1 cellular context compared by ENCODE assay signal in the genomic region with DNA sequence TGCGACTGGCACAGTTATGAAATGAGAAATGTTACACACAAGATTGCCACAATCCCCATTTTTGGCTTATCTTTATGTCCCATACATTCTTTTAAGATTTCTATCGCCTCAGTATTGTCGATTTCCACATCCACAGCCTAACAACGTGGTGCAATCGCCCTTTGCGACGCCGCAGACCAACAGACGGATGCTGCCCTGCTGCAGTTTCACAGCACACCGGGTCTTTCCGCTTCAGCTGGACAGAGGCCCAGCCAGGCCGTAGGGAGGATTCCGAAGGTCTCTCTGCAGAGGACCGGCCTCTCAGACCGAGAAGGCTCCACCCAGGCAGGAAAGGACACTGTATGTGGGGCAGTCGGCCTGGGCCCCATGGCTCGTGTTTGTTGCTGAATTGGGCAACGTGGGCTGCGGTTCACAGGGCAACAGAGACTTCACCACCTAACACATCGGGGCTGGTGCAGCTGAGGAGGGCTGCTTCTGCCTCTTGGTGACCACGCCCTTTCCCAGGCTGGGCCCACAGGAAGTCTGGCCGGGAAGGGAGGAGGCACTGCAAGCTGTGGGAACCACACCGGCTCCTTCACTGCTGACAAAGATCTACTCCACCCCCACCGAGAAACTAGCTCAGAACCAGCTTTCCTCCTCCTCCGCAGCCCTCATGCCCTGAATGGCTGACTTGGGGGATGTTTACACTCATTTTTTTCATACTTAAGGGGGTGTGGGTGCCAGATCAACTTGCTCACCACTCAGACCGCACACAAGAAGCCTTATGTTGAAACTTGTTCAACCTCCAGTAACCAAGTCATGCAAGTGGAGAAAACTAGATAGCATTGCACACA.
A peak's percentile ranks its signal among the peaks of the same experiment; 100 is the strongest.
TF ChIP-seq lines count a peak whose summit lies in the region.

No MANE protein-coding gene starts in this region.

TF ChIP-seq in HepG2, 621 proteins besides CTCF, POLR2A, EP300 and RAD21 (continued from another document and continues in another):
- TF ChIP-seq, protein P1, sequence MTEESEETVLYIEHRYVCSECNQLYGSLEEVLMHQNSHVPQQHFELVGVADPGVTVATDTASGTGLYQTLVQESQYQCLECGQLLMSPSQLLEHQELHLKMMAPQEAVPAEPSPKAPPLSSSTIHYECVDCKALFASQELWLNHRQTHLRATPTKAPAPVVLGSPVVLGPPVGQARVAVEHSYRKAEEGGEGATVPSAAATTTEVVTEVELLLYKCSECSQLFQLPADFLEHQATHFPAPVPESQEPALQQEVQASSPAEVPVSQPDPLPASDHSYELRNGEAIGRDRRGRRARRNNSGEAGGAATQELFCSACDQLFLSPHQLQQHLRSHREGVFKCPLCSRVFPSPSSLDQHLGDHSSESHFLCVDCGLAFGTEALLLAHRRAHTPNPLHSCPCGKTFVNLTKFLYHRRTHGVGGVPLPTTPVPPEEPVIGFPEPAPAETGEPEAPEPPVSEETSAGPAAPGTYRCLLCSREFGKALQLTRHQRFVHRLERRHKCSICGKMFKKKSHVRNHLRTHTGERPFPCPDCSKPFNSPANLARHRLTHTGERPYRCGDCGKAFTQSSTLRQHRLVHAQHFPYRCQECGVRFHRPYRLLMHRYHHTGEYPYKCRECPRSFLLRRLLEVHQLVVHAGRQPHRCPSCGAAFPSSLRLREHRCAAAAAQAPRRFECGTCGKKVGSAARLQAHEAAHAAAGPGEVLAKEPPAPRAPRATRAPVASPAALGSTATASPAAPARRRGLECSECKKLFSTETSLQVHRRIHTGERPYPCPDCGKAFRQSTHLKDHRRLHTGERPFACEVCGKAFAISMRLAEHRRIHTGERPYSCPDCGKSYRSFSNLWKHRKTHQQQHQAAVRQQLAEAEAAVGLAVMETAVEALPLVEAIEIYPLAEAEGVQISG (CRISPR knock-in tag; IDR thresholded peaks at IDR 0.05): peak; percentile 61
- TF ChIP-seq, protein P2, sequence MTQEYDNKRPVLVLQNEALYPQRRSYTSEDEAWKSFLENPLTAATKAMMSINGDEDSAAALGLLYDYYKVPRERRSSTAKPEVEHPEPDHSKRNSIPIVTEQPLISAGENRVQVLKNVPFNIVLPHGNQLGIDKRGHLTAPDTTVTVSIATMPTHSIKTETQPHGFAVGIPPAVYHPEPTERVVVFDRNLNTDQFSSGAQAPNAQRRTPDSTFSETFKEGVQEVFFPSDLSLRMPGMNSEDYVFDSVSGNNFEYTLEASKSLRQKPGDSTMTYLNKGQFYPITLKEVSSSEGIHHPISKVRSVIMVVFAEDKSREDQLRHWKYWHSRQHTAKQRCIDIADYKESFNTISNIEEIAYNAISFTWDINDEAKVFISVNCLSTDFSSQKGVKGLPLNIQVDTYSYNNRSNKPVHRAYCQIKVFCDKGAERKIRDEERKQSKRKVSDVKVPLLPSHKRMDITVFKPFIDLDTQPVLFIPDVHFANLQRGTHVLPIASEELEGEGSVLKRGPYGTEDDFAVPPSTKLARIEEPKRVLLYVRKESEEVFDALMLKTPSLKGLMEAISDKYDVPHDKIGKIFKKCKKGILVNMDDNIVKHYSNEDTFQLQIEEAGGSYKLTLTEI (CRISPR knock-in tag; conservative IDR thresholded peaks at IDR 0.05): no peak
- TF ChIP-seq ZNF891 (CRISPR knock-in tag; IDR thresholded peaks at IDR 0.05) (peak; percentile 57; the same call in 1 of the 2 replicates), ATF1 (CRISPR knock-in tag; IDR thresholded peaks at IDR 0.05) (no peak), ZNF33A (CRISPR knock-in tag; IDR thresholded peaks at IDR 0.05; ENCODE audit: borderline replicate concordance) (no peak), PHB2 (IDR thresholded peaks at IDR 0.05; ENCODE audit: partially characterized antibody) (no peak), RBAK (CRISPR knock-in tag; IDR thresholded peaks at IDR 0.05) (no peak), ZNF883 (CRISPR knock-in tag; IDR thresholded peaks at IDR 0.05; ENCODE audit: not compliant biosample characterization) (peak; percentile 76), HCFC1 (IDR thresholded peaks at IDR 0.05; ENCODE audit: low read depth, low read length) (no peak), ARNT2 (CRISPR knock-in tag; IDR thresholded peaks at IDR 0.05; ENCODE audit: low read depth) (no peak), SMARCC2 (IDR thresholded peaks at IDR 0.05) (no peak), ZNF614 (CRISPR knock-in tag; IDR thresholded peaks at IDR 0.05; ENCODE audit: borderline replicate concordance) (peak; percentile 15; the same call in 1 of the 2 replicates), ZNF274 (CRISPR knock-in tag; IDR thresholded peaks at IDR 0.05) (peak; percentile 82), SMAD9 (CRISPR knock-in tag; IDR thresholded peaks at IDR 0.05) (0 out of 2 replicates have a peak, but pooled peaks have one; percentile 66), WIZ (CRISPR knock-in tag; IDR thresholded peaks at IDR 0.05) (peak; percentile 71; the same call in 1 of the 2 replicates), ZNF543 (CRISPR knock-in tag; IDR thresholded peaks at IDR 0.05) (no peak), U2AF1 (optimal IDR thresholded peaks at IDR 0.05; ENCODE audit: low read depth, low read length) (no peak), ZNF790 (CRISPR knock-in tag; IDR thresholded peaks at IDR 0.05; ENCODE audit: borderline replicate concordance) (no peak), ELF3 (CRISPR knock-in tag; IDR thresholded peaks at IDR 0.05) (no peak; the same call in 1 of the 2 replicates), SP4 (CRISPR knock-in tag; IDR thresholded peaks at IDR 0.05) (peak; percentile 64), KAT8 (CRISPR knock-in tag; IDR thresholded peaks at IDR 0.05) (peak; percentile 60), SIN3A (IDR thresholded peaks at IDR 0.05; ENCODE audit: borderline replicate concordance, low read depth, low read length) (no peak; the same call in 1 of the 2 replicates), RFX5 (IDR thresholded peaks at IDR 0.05; ENCODE audit: low read depth, low read length) (no peak), SRSF4 (IDR thresholded peaks at IDR 0.05; ENCODE audit: low read depth, low read length, poor library complexity, severe bottlenecking) (no peak), ZNF768 (CRISPR knock-in tag; IDR thresholded peaks at IDR 0.05) (peak; percentile 86), RELA (CRISPR knock-in tag; IDR thresholded peaks at IDR 0.05) (no peak), ZNF780A (CRISPR knock-in tag; IDR thresholded peaks at IDR 0.05) (no peak), NFYB (CRISPR knock-in tag; IDR thresholded peaks at IDR 0.05) (no peak), FOXC1 (CRISPR knock-in tag; IDR thresholded peaks at IDR 0.05; ENCODE audit: borderline replicate concordance) (peak; percentile 47; the same call in 1 of the 2 replicates), ZNF777 (CRISPR knock-in tag; IDR thresholded peaks at IDR 0.05) (peak; percentile 77; the same call in 1 of the 2 replicates)
- TF ChIP-seq, protein P3, sequence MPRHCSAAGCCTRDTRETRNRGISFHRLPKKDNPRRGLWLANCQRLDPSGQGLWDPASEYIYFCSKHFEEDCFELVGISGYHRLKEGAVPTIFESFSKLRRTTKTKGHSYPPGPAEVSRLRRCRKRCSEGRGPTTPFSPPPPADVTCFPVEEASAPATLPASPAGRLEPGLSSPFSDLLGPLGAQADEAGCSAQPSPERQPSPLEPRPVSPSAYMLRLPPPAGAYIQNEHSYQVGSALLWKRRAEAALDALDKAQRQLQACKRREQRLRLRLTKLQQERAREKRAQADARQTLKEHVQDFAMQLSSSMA (CRISPR knock-in tag; IDR thresholded peaks at IDR 0.05): peak; percentile 52; the same call in 1 of the 2 replicates
- TF ChIP-seq, protein P4, sequence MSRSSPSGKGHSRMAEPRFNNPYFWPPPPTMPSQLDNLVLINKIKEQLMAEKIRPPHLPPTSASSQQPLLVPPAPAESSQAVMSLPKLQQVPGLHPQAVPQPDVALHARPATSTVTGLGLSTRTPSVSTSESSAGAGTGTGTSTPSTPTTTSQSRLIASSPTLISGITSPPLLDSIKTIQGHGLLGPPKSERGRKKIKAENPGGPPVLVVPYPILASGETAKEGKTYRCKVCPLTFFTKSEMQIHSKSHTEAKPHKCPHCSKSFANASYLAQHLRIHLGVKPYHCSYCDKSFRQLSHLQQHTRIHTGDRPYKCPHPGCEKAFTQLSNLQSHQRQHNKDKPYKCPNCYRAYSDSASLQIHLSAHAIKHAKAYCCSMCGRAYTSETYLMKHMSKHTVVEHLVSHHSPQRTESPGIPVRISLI (CRISPR knock-in tag; IDR thresholded peaks at IDR 0.05; ENCODE audit: borderline replicate concordance): peak; percentile 44; the same call in 1 of the 2 replicates
- TF ChIP-seq, protein P5, sequence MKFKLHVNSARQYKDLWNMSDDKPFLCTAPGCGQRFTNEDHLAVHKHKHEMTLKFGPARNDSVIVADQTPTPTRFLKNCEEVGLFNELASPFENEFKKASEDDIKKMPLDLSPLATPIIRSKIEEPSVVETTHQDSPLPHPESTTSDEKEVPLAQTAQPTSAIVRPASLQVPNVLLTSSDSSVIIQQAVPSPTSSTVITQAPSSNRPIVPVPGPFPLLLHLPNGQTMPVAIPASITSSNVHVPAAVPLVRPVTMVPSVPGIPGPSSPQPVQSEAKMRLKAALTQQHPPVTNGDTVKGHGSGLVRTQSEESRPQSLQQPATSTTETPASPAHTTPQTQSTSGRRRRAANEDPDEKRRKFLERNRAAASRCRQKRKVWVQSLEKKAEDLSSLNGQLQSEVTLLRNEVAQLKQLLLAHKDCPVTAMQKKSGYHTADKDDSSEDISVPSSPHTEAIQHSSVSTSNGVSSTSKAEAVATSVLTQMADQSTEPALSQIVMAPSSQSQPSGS (CRISPR knock-in tag; IDR thresholded peaks at IDR 0.05): no peak; the same call in 1 of the 2 replicates
- TF ChIP-seq, protein P6, sequence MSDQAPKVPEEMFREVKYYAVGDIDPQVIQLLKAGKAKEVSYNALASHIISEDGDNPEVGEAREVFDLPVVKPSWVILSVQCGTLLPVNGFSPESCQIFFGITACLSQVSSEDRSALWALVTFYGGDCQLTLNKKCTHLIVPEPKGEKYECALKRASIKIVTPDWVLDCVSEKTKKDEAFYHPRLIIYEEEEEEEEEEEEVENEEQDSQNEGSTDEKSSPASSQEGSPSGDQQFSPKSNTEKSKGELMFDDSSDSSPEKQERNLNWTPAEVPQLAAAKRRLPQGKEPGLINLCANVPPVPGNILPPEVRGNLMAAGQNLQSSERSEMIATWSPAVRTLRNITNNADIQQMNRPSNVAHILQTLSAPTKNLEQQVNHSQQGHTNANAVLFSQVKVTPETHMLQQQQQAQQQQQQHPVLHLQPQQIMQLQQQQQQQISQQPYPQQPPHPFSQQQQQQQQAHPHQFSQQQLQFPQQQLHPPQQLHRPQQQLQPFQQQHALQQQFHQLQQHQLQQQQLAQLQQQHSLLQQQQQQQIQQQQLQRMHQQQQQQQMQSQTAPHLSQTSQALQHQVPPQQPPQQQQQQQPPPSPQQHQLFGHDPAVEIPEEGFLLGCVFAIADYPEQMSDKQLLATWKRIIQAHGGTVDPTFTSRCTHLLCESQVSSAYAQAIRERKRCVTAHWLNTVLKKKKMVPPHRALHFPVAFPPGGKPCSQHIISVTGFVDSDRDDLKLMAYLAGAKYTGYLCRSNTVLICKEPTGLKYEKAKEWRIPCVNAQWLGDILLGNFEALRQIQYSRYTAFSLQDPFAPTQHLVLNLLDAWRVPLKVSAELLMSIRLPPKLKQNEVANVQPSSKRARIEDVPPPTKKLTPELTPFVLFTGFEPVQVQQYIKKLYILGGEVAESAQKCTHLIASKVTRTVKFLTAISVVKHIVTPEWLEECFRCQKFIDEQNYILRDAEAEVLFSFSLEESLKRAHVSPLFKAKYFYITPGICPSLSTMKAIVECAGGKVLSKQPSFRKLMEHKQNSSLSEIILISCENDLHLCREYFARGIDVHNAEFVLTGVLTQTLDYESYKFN (CRISPR knock-in tag; conservative IDR thresholded peaks at IDR 0.05): peak; percentile 52; the same call in 1 of the 2 replicates
- TF ChIP-seq, protein P7, sequence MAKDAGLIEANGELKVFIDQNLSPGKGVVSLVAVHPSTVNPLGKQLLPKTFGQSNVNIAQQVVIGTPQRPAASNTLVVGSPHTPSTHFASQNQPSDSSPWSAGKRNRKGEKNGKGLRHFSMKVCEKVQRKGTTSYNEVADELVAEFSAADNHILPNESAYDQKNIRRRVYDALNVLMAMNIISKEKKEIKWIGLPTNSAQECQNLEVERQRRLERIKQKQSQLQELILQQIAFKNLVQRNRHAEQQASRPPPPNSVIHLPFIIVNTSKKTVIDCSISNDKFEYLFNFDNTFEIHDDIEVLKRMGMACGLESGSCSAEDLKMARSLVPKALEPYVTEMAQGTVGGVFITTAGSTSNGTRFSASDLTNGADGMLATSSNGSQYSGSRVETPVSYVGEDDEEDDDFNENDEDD (CRISPR knock-in tag; IDR thresholded peaks at IDR 0.05; ENCODE audit: borderline replicate concordance): peak; percentile 22; the same call in 1 of the 2 replicates
- TF ChIP-seq, protein P8, sequence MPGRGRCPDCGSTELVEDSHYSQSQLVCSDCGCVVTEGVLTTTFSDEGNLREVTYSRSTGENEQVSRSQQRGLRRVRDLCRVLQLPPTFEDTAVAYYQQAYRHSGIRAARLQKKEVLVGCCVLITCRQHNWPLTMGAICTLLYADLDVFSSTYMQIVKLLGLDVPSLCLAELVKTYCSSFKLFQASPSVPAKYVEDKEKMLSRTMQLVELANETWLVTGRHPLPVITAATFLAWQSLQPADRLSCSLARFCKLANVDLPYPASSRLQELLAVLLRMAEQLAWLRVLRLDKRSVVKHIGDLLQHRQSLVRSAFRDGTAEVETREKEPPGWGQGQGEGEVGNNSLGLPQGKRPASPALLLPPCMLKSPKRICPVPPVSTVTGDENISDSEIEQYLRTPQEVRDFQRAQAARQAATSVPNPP (CRISPR knock-in tag; IDR thresholded peaks at IDR 0.05): 0 out of 2 replicates have a peak, but pooled peaks have one; percentile 47
- TF ChIP-seq, protein P9, sequence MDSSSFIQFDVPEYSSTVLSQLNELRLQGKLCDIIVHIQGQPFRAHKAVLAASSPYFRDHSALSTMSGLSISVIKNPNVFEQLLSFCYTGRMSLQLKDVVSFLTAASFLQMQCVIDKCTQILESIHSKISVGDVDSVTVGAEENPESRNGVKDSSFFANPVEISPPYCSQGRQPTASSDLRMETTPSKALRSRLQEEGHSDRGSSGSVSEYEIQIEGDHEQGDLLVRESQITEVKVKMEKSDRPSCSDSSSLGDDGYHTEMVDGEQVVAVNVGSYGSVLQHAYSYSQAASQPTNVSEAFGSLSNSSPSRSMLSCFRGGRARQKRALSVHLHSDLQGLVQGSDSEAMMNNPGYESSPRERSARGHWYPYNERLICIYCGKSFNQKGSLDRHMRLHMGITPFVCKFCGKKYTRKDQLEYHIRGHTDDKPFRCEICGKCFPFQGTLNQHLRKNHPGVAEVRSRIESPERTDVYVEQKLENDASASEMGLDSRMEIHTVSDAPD (CRISPR knock-in tag; IDR thresholded peaks at IDR 0.05): peak; percentile 61; the same call in 1 of the 2 replicates
- TF ChIP-seq, protein P10, sequence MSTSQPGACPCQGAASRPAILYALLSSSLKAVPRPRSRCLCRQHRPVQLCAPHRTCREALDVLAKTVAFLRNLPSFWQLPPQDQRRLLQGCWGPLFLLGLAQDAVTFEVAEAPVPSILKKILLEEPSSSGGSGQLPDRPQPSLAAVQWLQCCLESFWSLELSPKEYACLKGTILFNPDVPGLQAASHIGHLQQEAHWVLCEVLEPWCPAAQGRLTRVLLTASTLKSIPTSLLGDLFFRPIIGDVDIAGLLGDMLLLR (CRISPR knock-in tag; IDR thresholded peaks at IDR 0.05): peak; percentile 58; the same call in 1 of the 2 replicates
